Comparison of ENCODE assay signal across 20 cellular contexts in genomic region chr11:127471662-127472061, GRCh38.
A peak's percentile ranks its signal among the peaks of the same experiment; 100 is the strongest.
DNase-seq lines count a peak whose midpoint lies in the region; ATAC-seq and TF ChIP-seq lines count a peak whose summit lies in the region.
"Had no signal": no experiment of that assay in that cellular context is flagged by ENCODE, and none has a peak within 500 bp of the region (broad histone marks: within the 10 kb centered on the region; RNA-seq: fewer than 3 reads in every experiment).

No MANE protein-coding gene starts in this region.

- no peaks in the 10 kb centered on the region for H3K23me2 ChIP-seq in H9 (ENCODE audit: insufficient read length, low read depth, low read length, poor library complexity, severe bottlenecking)

- H3K4me3 Mint-ChIP-seq in H9 (no peak overlapping the region), neural progenitor cell (no peak overlapping the region)
- H3K4me3 Mint-ChIP-seq: activated naive CD4-positive, alpha-beta T cell treated with anti-CD3 and anti-CD28 coated beads for 36 hours; activated T-cell treated with anti-CD3 and anti-CD28 coated beads, Interleukin-2, amount 50 U/mL, for 24 hours; memory B cell; stimulated activated naive CD8-positive, alpha-beta T cell treated with anti-CD3 and anti-CD28 coated beads, Interleukin-15, amount 100 ng/mL, for 72 hours had no signal

- H3K56ac ChIP-seq in H9 (ENCODE audit: insufficient read length, low read depth, low read length) = no peak overlapping the region

- no peak overlapping the region for H3K27ac Mint-ChIP-seq in H9
- no peak overlapping the region for H3K27ac Mint-ChIP-seq in neural progenitor cell
- H3K27ac Mint-ChIP-seq: activated naive CD4-positive, alpha-beta T cell treated with anti-CD3 and anti-CD28 coated beads for 36 hours; activated T-cell treated with anti-CD3 and anti-CD28 coated beads, Interleukin-2, amount 50 U/mL, for 24 hours; memory B cell; stimulated activated naive CD8-positive, alpha-beta T cell treated with anti-CD3 and anti-CD28 coated beads, Interleukin-15, amount 100 ng/mL, for 72 hours had no signal

- 0 out of 4 replicates have a peak, but pooled peaks cover 0 to 4% of the 10 kb centered on the region in 2 experiments for H3K4me1 Mint-ChIP-seq in H9
- H3K4me1 Mint-ChIP-seq in neural progenitor cell = peaks cover 52% of the 10 kb centered on the region
- H3K4me1 Mint-ChIP-seq: memory B cell had no signal

- H3K18ac ChIP-seq in H9 (ENCODE audit: insufficient read length, low read depth, low read length) = no peak overlapping the region

- H3K36me3 ChIP-seq in PC-3 (ENCODE audit: low read depth, low read length) = no peaks in the 10 kb centered on the region
- H3K36me3 ChIP-seq in neural progenitor cell = no peaks in the 10 kb centered on the region
- H3K36me3 ChIP-seq: heart left ventricle, right atrium auricular region, spleen, tibial artery had no signal

- no peak overlapping the region for H2BK120ac ChIP-seq in H9 (ENCODE audit: low read depth, low read length, poor library complexity, severe bottlenecking)

- H3K4ac ChIP-seq in H9 (ENCODE audit: low read depth, low read length) = no peak overlapping the region

- H4K8ac ChIP-seq in H9 (replicated peaks; ENCODE audit: insufficient read length, low read depth, low read length) = no peak overlapping the region

- H2BK12ac ChIP-seq in H9 (ENCODE audit: insufficient read length, low read depth, low read length) = no peak overlapping the region

- H3K9me3 ChIP-seq in H9 (ENCODE audit: control insufficient read depth, low read depth, low read length) (no peaks in the 10 kb centered on the region), PC-3 (ENCODE audit: low read length) (no peaks in the 10 kb centered on the region), neural progenitor cell (ENCODE audit: low read depth) (no peaks in the 10 kb centered on the region)
- H3K9me3 ChIP-seq: heart left ventricle, right atrium auricular region, spleen, tibial artery had no signal

- no peak for DNase-seq in GM12864 (ENCODE audit: low read depth)
- DNase-seq in H9 = no peak
- no peak for DNase-seq in PC-3
- no peak for DNase-seq in neural progenitor cell (ENCODE audit: low spot score)
- no peak for DNase-seq in NCI-H2107 (lab: John Stamatoyannopoulos, UW)
- DNase-seq in NCI-H748 (lab: John Stamatoyannopoulos, UW; ENCODE audit: unreplicated experiment) = no peak
- DNase-seq: activated naive CD4-positive, alpha-beta T cell treated with anti-CD3 and anti-CD28 coated beads for 36 hours; activated T-cell treated with anti-CD3 and anti-CD28 coated beads, Interleukin-2, amount 50 U/mL, for 24 hours; dermis blood vessel endothelial cell; DMS79 treated with DMSO at 0.1 percent for 48 hours; heart left ventricle; left cardiac atrium; NCI-H1105 treated with DMSO at 0.1 percent for 48 hours; NCI-H510A treated with DMSO at 0.1 percent for 48 hours; spleen; stimulated activated naive CD8-positive, alpha-beta T cell treated with anti-CD3 and anti-CD28 coated beads, Interleukin-15, amount 100 ng/mL, for 72 hours; tibial artery had no signal

- no peak overlapping the region for H2AK5ac ChIP-seq in H9 (ENCODE audit: insufficient read length, low read length)

- H3K23ac ChIP-seq in H9 (ENCODE audit: insufficient read length, low read depth, low read length) = no peak overlapping the region

- no peak overlapping the region for H2BK15ac ChIP-seq in H9 (ENCODE audit: low read depth, low read length)

- H3K79me2 ChIP-seq in H9 (ENCODE audit: insufficient read depth, low read length) (no peaks in the 10 kb centered on the region), PC-3 (ENCODE audit: low read length) (no peaks in the 10 kb centered on the region), neural progenitor cell (ENCODE audit: low read depth) (no peaks in the 10 kb centered on the region)

- ATAC-seq in PC-3 = no peak
- ATAC-seq in activated CD4-positive, CD25-positive, alpha-beta regulatory T cell treated with anti-CD3 and anti-CD28 coated beads, Interleukin-2, amount 50 U/mL, for 24 hours = no peak
- ATAC-seq: heart left ventricle; left cardiac atrium; stimulated activated naive CD8-positive, alpha-beta T cell treated with anti-CD3 and anti-CD28 coated beads, Interleukin-15, amount 100 ng/mL, for 72 hours had no signal

- CTCF ChIA-PET in PC-3 (lab: Charles Lee) = no interaction called here

- H2AFZ ChIP-seq in H9 (ENCODE audit: low read length) = no peak overlapping the region
- no peak overlapping the region for H2AFZ ChIP-seq in PC-3 (ENCODE audit: low read length)
- no peak overlapping the region for H2AFZ ChIP-seq in neural progenitor cell (replicated peaks)

- H3K27me3 ChIP-seq in H9 (ENCODE audit: insufficient read depth, low read length) = no peaks in the 10 kb centered on the region
- peaks cover 5% of the 10 kb centered on the region; the same call in 1 of the 2 replicates for H3K27me3 ChIP-seq in PC-3 (ENCODE audit: low read length)
- no peaks in the 10 kb centered on the region for H3K27me3 ChIP-seq in neural progenitor cell
- H3K27me3 ChIP-seq: heart left ventricle, right atrium auricular region, spleen, tibial artery had no signal

- H3F3A ChIP-seq in PC-3 (ENCODE audit: low read length, unreplicated experiment) = no peaks in the 10 kb centered on the region
- H3F3A ChIP-seq in neural progenitor cell (ENCODE audit: low read depth) = no peaks in the 10 kb centered on the region

- no peak overlapping the region for H3T11ph ChIP-seq in H9 (ENCODE audit: low read length)

- H3K9me2 ChIP-seq in PC-3 (replicated peaks; ENCODE audit: low read length) = no peaks in the 10 kb centered on the region

- H3K9me3 Mint-ChIP-seq in H9 (no peaks in the 10 kb centered on the region), neural progenitor cell (no peaks in the 10 kb centered on the region)
- H3K9me3 Mint-ChIP-seq: activated naive CD4-positive, alpha-beta T cell treated with anti-CD3 and anti-CD28 coated beads for 36 hours; activated T-cell treated with anti-CD3 and anti-CD28 coated beads, Interleukin-2, amount 50 U/mL, for 24 hours; stimulated activated naive CD8-positive, alpha-beta T cell treated with anti-CD3 and anti-CD28 coated beads, Interleukin-15, amount 100 ng/mL, for 72 hours had no signal

- peaks cover 4% of the 10 kb centered on the region; the same call in 1 of the 2 replicates for H3K27me3 Mint-ChIP-seq in H9 (ENCODE audit: low read depth)
- peaks cover 3% of the 10 kb centered on the region for H3K27me3 Mint-ChIP-seq in neural progenitor cell (ENCODE audit: insufficient read depth, low read depth)
- H3K27me3 Mint-ChIP-seq: activated T-cell treated with anti-CD3 and anti-CD28 coated beads, Interleukin-2, amount 50 U/mL, for 24 hours; stimulated activated naive CD8-positive, alpha-beta T cell treated with anti-CD3 and anti-CD28 coated beads, Interleukin-15, amount 100 ng/mL, for 72 hours had no signal

- no CpG with 5 or more reads among the region's 3 CpGs for WGBS in H9 (ENCODE audit: extremely low coverage, insufficient read length, low lambda C conversion rate)

- no peaks in the 10 kb centered on the region for H3K4me1 ChIP-seq in H9 (ENCODE audit: insufficient read depth, low read length)
- H3K4me1 ChIP-seq in PC-3 (ENCODE audit: insufficient read depth, low read length) = no peaks in the 10 kb centered on the region
- H3K4me1 ChIP-seq in neural progenitor cell = peaks cover 28% of the 10 kb centered on the region
- H3K4me1 ChIP-seq: heart left ventricle, right atrium auricular region, spleen, tibial artery had no signal

- H4K20me1 ChIP-seq in H9 (ENCODE audit: control insufficient read depth, insufficient read depth, insufficient read length) (no peaks in the 10 kb centered on the region), PC-3 (ENCODE audit: low read length) (no peaks in the 10 kb centered on the region), neural progenitor cell (ENCODE audit: low read depth) (no peaks in the 10 kb centered on the region)

- H3K14ac ChIP-seq in H9 (ENCODE audit: insufficient read depth, low read length) = no peak overlapping the region

- no peak overlapping the region for H4K5ac ChIP-seq in H9 (ENCODE audit: insufficient read length, low read depth, low read length)

- no peaks in the 10 kb centered on the region for H3K36me3 Mint-ChIP-seq in H9 (ENCODE audit: insufficient read depth in 1 of 3, low read depth in 3 of 3)
- no peaks in the 10 kb centered on the region for H3K36me3 Mint-ChIP-seq in neural progenitor cell
- H3K36me3 Mint-ChIP-seq: memory B cell had no signal

- no peak overlapping the region for H4K91ac ChIP-seq in H9 (ENCODE audit: insufficient read length, low read depth, low read length)

- H3K9ac ChIP-seq in H9 (ENCODE audit: extremely low read depth, insufficient read length, low read length) = no peak overlapping the region
- H3K9ac ChIP-seq in PC-3 (ENCODE audit: low read length) = no peak overlapping the region
- no peak overlapping the region for H3K9ac ChIP-seq in neural progenitor cell

- no peaks in the 10 kb centered on the region for H3K79me1 ChIP-seq in H9 (ENCODE audit: insufficient read depth, low read depth, low read length, poor library complexity, severe bottlenecking)

- no TSS peak for BruUV-seq in PC-3 (replicated peaks; lab: Mats Ljungman, UMichigan)

- H3K4me3 ChIP-seq in GM12864 (ENCODE audit: low read depth, low read length) (no peak overlapping the region), PC-3 (ENCODE audit: low read length) (no peak overlapping the region), neural progenitor cell (no peak overlapping the region)
- H3K4me3 ChIP-seq: heart left ventricle, right atrium auricular region, spleen, tibial artery had no signal

- intact Hi-C loops in PC-3 (cut with micrococcal nuclease) = no loop called here

- POLR2A ChIA-PET in PC-3 (lab: Charles Lee; ENCODE audit: unreplicated experiment) = no interaction called here

- H3K4me2 ChIP-seq in H9 (ENCODE audit: insufficient read depth, insufficient read length, low read length) = no peak overlapping the region
- H3K4me2 ChIP-seq in PC-3 (ENCODE audit: low read length) = no peak overlapping the region
- no peak overlapping the region for H3K4me2 ChIP-seq in neural progenitor cell

- H3K27ac ChIP-seq in H9 (ENCODE audit: insufficient read length, low read depth, low read length) (no peak overlapping the region), PC-3 (ENCODE audit: low read length) (no peak overlapping the region), neural progenitor cell (no peak overlapping the region)
- H3K27ac ChIP-seq: heart left ventricle, right atrium auricular region, spleen, tibial artery had no signal

- H2BK20ac ChIP-seq in H9 (ENCODE audit: low read depth, low read length, poor library complexity, severe bottlenecking) = no peak overlapping the region

- peak; percentile 26 for TF ChIP-seq CTCF in GM12864 (IDR thresholded peaks at IDR 0.05; ENCODE audit: low read depth, low read length, missing control alignments)
- TF ChIP-seq CTCF in H9 (conservative IDR thresholded peaks at IDR 0.05) = peak; percentile 56
- peak; percentile 56 for TF ChIP-seq CTCF in PC-3 (conservative IDR thresholded peaks at IDR 0.05; ENCODE audit: low read depth, low read length)
- peak; percentile 19 for TF ChIP-seq CTCF in neural progenitor cell (IDR thresholded peaks at IDR 0.05)

- no peak overlapping the region for H2BK5ac ChIP-seq in H9 (ENCODE audit: insufficient read length, low read length)
